Comparison of ENCODE assay signal across 9 cellular contexts in the genomic region with DNA sequence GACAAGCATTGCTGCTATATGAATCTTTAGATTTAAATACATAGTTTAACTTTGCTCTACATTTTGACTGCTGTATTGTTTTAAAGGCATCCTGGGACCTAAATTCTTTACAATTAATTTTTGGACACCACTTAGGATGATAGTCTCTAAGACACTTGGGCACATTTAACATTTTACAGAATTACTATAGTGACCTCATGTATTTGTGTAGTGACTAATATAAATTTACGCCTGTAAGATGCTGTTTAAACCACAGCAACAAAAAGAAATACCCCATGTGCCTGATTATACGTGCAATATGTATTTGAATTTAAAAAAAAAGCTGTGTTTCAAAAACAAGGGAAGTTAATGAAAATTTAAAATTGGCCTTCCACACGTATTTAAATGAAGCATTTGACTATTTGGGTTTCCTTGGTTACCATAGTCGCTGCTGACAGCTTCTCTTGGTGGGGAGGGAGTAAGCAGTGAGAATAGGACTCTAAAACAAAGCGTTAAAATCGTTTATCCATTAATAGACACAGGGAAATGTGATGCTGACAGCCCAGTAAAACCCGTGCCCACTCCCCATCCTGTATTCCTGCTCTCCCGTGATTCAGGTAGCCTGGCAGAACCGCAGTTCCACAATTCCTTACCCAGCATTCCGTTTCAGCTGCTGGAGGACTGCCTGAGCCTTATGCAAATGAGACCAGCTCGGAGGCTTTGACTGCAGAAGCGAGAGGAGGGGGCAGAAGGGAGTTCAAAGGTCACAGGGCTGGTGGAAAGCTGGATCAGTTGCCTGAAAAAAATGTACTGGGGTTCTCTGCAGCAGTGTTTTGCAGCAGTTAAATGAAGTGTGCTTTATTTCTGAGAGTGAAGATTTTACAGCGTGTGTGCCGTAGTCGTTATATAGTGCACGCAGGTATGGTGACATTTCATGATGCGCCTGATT.
A peak's percentile ranks its signal among the peaks of the same experiment; 100 is the strongest.
DNase-seq lines count a peak whose midpoint lies in the region; ATAC-seq and TF ChIP-seq lines count a peak whose summit lies in the region.
"Had no signal": no experiment of that assay in that cellular context is flagged by ENCODE, and none has a peak within 500 bp of the region (broad histone marks: within the 10 kb centered on the region; RNA-seq: fewer than 3 reads in every experiment).

No MANE protein-coding gene starts in this region.

- no peaks in the 10 kb centered on the region for H3K36me3 Mint-ChIP-seq in type B pancreatic cell

- H3K4me1 ChIP-seq in lower lobe of right lung, result no peaks in the 10 kb centered on the region

- peaks cover 33% of the 10 kb centered on the region for H3K4me1 Mint-ChIP-seq in type B pancreatic cell (ENCODE audit: unreplicated experiment)

- intact Hi-C loops in lower lobe of right lung (cut with DNase I), result no loop called here

- peak overlapping the region; percentile 68 for H3K27ac Mint-ChIP-seq in type B pancreatic cell
- H3K27ac Mint-ChIP-seq: dendritic cell treated with granulocyte-macrophage colony-stimulating factor and Interleukin-4, amounts not matched to agents 40 ng/mL and 50 ng/mL, for 4 days had no signal

- TF ChIP-seq CTCF in coronary artery (IDR thresholded peaks at IDR 0.05), result no peak
- no peak for TF ChIP-seq CTCF in lower lobe of right lung (IDR thresholded peaks at IDR 0.05)
- TF ChIP-seq CTCF in type B pancreatic cell (conservative IDR thresholded peaks at IDR 0.05), result no peak

- H3K27me3 Mint-ChIP-seq in type B pancreatic cell, result no peaks in the 10 kb centered on the region
- H3K27me3 Mint-ChIP-seq: dendritic cell treated with granulocyte-macrophage colony-stimulating factor and Interleukin-4, amounts not matched to agents 40 ng/mL and 50 ng/mL, for 4 days had no signal

- ATAC-seq in GM21786 (IDR thresholded peaks at IDR 0.05; ENCODE audit: unreplicated experiment), result peak; percentile 49
- ATAC-seq in lower lobe of right lung, result peak; percentile 70 to 88

- H3K36me3 ChIP-seq in lower lobe of right lung, result no peaks in the 10 kb centered on the region

- H3K4me3 Mint-ChIP-seq in type B pancreatic cell, result peak overlapping the region; percentile 89
- H3K4me3 Mint-ChIP-seq: dendritic cell treated with granulocyte-macrophage colony-stimulating factor and Interleukin-4, amounts not matched to agents 40 ng/mL and 50 ng/mL, for 4 days had no signal

- no peaks in the 10 kb centered on the region for H3K27me3 ChIP-seq in lower lobe of right lung (ENCODE audit: low read depth)

- DNase-seq in NCI-H524 (lab: John Stamatoyannopoulos, UW) (peak; percentile 85 to 90), coronary artery (ENCODE audit: low spot score) (peak; percentile 79), lower lobe of right lung (peak; percentile 45), type B pancreatic cell (ENCODE audit: extremely low spot score, unreplicated experiment) (peak; percentile 73), SIG-M5 (lab: John Stamatoyannopoulos, UW) (no peak), GM19238 (ENCODE audit: insufficient read length, low spot score) (no peak), NOMO-1 treated with dmso at 0.1 percent for 144 hours (lab: John Stamatoyannopoulos, UW; ENCODE audit: unreplicated experiment) (no peak)

- no peaks in the 10 kb centered on the region for H3K9me3 ChIP-seq in lower lobe of right lung

- peak overlapping the region; percentile 69 for H3K4me3 ChIP-seq in coronary artery
- peak overlapping the region; percentile 37 for H3K4me3 ChIP-seq in lower lobe of right lung

- no peaks in the 10 kb centered on the region for H3K9me3 Mint-ChIP-seq in type B pancreatic cell
- H3K9me3 Mint-ChIP-seq: dendritic cell treated with granulocyte-macrophage colony-stimulating factor and Interleukin-4, amounts not matched to agents 40 ng/mL and 50 ng/mL, for 4 days had no signal

- H3K27ac ChIP-seq in coronary artery (peak overlapping the region; percentile 54 to 73), lower lobe of right lung (no peak overlapping the region)

Comparison
In these comparisons a context has a peak if more than half of its experiments do, and no peak if none do; other contexts are left out.
1. DNase-seq: peak in NCI-H524 (2 of 2), coronary artery (single experiment), lower lobe of right lung (single experiment) and type B pancreatic cell (single experiment); none in SIG-M5 (single experiment), GM19238 (single experiment) and NOMO-1 treated with dmso at 0.1 percent for 144 hours (single experiment).